In genomic region chr7:159133072-159133471, GRCh38 we compare ENCODE assay signal across 3 cellular contexts. TPM values are rescaled to one million over a fixed set of nuclear protein-coding genes. Genes with fewer than 3 reads are reported as not detected.
"Had no signal": no experiment of that assay in that cellular context is flagged by ENCODE, and none has a peak within 500 bp of the region (broad histone marks: within the 10 kb centered on the region; RNA-seq: fewer than 3 reads in every experiment).

No MANE protein-coding gene starts in this region.

RNA-seq across cellular contexts. Expression of gene VIPR2, which starts 11.6 kb away (rescaled TPM):
- total RNA-seq: activated B cell treated with CpG ODN at 0.5 μM for 24 hours, dermis microvascular lymphatic vessel endothelial cell, epithelial cell of proximal tubule had no signal
